In genomic region chr9:86734762-86735161, GRCh38 we compare ENCODE assay signal across 21 cellular contexts.
DNase-seq lines count a peak whose midpoint lies in the region; ATAC-seq and FAIRE-seq lines count a peak whose summit lies in the region.
"Had no signal": no experiment of that assay in that cellular context is flagged by ENCODE, and none has a peak within 500 bp of the region (broad histone marks: within the 10 kb centered on the region; RNA-seq: fewer than 3 reads in every experiment).

No MANE protein-coding gene starts in this region.

- H3K27ac ChIP-seq in rectal smooth muscle tissue (ENCODE audit: low read depth, low read length): peak overlapping the region; percentile 63
- H3K27ac ChIP-seq: C4-2B had no signal

- H3K4me3 ChIP-seq in rectal smooth muscle tissue (ENCODE audit: low read length): no peak overlapping the region
- H3K4me3 ChIP-seq: right atrium auricular region had no signal

- in situ Hi-C loops in ACHN (cut with HindIII; ENCODE audit: low pct_ligation_motif_present, low pct_unique_long_range_greater_than_20kb, low sequenced_read_pairs): no loop called here

- H3K27me3 ChIP-seq in rectal smooth muscle tissue (ENCODE audit: control insufficient read depth, insufficient read depth, low read length): no peaks in the 10 kb centered on the region
- H3K27me3 ChIP-seq: right atrium auricular region had no signal

- H3K4me1 ChIP-seq in rectal smooth muscle tissue (ENCODE audit: control insufficient read depth, insufficient read depth, low read length): peaks cover 18% of the 10 kb centered on the region

- no peak overlapping the region for H3K9ac ChIP-seq in rectal smooth muscle tissue (ENCODE audit: low read length)

- FAIRE-seq in frontal cortex (lab: Jason Lieb, UNC): no peak
- FAIRE-seq: H1, HepG2, RCC 7860 had no signal

- peak; percentile 82 for DNase-seq in EH (ENCODE audit: low read depth)
- peak; percentile 76 for DNase-seq in NCI-H226
- peak; percentile 74 for DNase-seq in fibroblast of peridontal ligament (ENCODE audit: extremely low read depth)
- no peak for DNase-seq in ACHN
- no peak for DNase-seq in frontal cortex (ENCODE audit: low spot score in 2 of 2)
- no peak for DNase-seq in T-helper 9 cell
- DNase-seq: activated CD8-positive, alpha-beta memory T cell treated with anti-CD3 and anti-CD28 coated beads for 24 hours; amygdala; cortex of kidney; naive thymus-derived CD4-positive, alpha-beta T cell; NCI-H1048; NCI-H774; stimulated activated CD4-positive, alpha-beta T cell treated with anti-CD3 and anti-CD28 coated beads, Interleukin-1b, Interleukin-23, amount 100 ng/mL, for 48 hours had no signal

- no peaks in the 10 kb centered on the region for H3K36me3 ChIP-seq in rectal smooth muscle tissue (ENCODE audit: control insufficient read depth, insufficient read depth, low read length)
- H3K36me3 ChIP-seq: right atrium auricular region had no signal

- ATAC-seq in HG03025 (IDR thresholded peaks at IDR 0.05; ENCODE audit: low FRiP score, unreplicated experiment): no peak
- ATAC-seq: HepG2; naive thymus-derived CD4-positive, alpha-beta T cell; WTC11 had no signal

Comparison
In these comparisons a context has a peak if more than half of its experiments do, and no peak if none do; other contexts are left out.
1. DNase-seq: peak in EH (single experiment), NCI-H226 (single experiment) and fibroblast of peridontal ligament (single experiment); none in ACHN (single experiment), frontal cortex (0 of 2) and T-helper 9 cell (single experiment).